Comparison of ENCODE assay signal across 14 cellular contexts in the genomic region with DNA sequence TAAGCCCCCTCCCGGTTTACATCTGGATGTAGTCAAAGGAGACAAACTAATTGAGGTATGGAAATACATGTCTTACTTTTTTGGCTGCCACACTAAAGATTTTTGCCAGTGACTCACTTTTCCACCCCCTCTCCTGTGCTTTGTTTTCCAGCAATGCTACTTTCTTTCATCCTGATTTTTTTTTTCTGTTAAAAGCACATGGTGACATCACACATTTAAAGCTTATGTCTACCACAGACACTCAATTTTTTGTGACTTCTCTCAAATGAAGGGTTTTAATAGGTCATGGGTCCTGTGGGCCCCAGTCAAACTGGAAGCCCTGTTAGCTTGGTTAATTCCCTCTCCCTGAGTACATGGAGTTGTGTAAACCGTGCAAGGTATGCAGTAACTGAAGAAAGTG. TPM values are rescaled to one million over a fixed set of nuclear protein-coding genes. Genes with fewer than 3 reads are reported as not detected.
DNase-seq lines count a peak whose midpoint lies in the region; ATAC-seq and TF ChIP-seq lines count a peak whose summit lies in the region.
"Had no signal": no experiment of that assay in that cellular context is flagged by ENCODE, and none has a peak within 500 bp of the region (broad histone marks: within the 10 kb centered on the region; RNA-seq: fewer than 3 reads in every experiment).

No MANE protein-coding gene starts in this region.

- H3K27me3 ChIP-seq in fibroblast of lung (ENCODE audit: control insufficient read depth, insufficient read depth, low read length) (no peaks in the 10 kb centered on the region), smooth muscle cell (ENCODE audit: low read depth) (no peaks in the 10 kb centered on the region)
- H3K27me3 ChIP-seq: dorsolateral prefrontal cortex, pancreas, Peyer's patch had no signal

- CTCF ChIA-PET in activated naive CD4-positive, alpha-beta T cell treated with anti-CD3 and anti-CD28 coated beads, Interleukin-2, amount 10 ng/mL, durations not matched to agents 7 days and 5 days (lab: Charles Lee), result no interaction called here
- CTCF ChIA-PET in RWPE1 (lab: Yijun Ruan, JAX), result interaction anchor here (1.2 kb wide), 1 partner anchor 32 kb away, joined by 4 read pairs; no protein-coding TSS in a partner anchor

- peak overlapping the region; percentile 93 for H3K4me3 Mint-ChIP-seq in activated naive CD4-positive, alpha-beta T cell treated with anti-CD3 and anti-CD28 coated beads, Interleukin-2, amount 10 ng/mL, durations not matched to agents 7 days and 5 days

- peaks cover 3% of the 10 kb centered on the region for H4K20me1 ChIP-seq in fibroblast of lung (ENCODE audit: control insufficient read depth, extremely low read depth, insufficient read depth, low read length)
- peaks cover 22% of the 10 kb centered on the region for H4K20me1 ChIP-seq in smooth muscle cell (ENCODE audit: low read depth)

- H3K27ac ChIP-seq in RWPE1, result no peak overlapping the region
- H3K27ac ChIP-seq in fibroblast of lung (ENCODE audit: insufficient read depth, low read length), result peak overlapping the region; percentile 32
- H3K27ac ChIP-seq in smooth muscle cell (ENCODE audit: low read depth), result peak overlapping the region; percentile 78
- H3K27ac ChIP-seq: C4-2B, pancreas, Peyer's patch had no signal

- H3K36me3 Mint-ChIP-seq in activated naive CD4-positive, alpha-beta T cell treated with anti-CD3 and anti-CD28 coated beads, Interleukin-2, amount 10 ng/mL, durations not matched to agents 7 days and 5 days, result peaks cover 28% of the 10 kb centered on the region

- H3K9me3 Mint-ChIP-seq in activated naive CD4-positive, alpha-beta T cell treated with anti-CD3 and anti-CD28 coated beads, Interleukin-2, amount 10 ng/mL, durations not matched to agents 7 days and 5 days, result no peaks in the 10 kb centered on the region

- TF ChIP-seq CTCF in RWPE1 (conservative IDR thresholded peaks at IDR 0.05; ENCODE audit: low read depth) (no peak), fibroblast of lung (conservative IDR thresholded peaks at IDR 0.05 in 1 of 2, IDR thresholded peaks at IDR 0.05 in 1 of 2; ENCODE audit: low read depth in 1 of 2, low read length in 2 of 2) (no peak), smooth muscle cell (IDR thresholded peaks at IDR 0.05; ENCODE audit: borderline replicate concordance, insufficient read depth, poor library complexity, severe bottlenecking) (no peak)

- H3F3A ChIP-seq in smooth muscle cell (ENCODE audit: low read depth), result peaks cover 15% of the 10 kb centered on the region

- peak overlapping the region; percentile 88 for H3K4me2 ChIP-seq in fibroblast of lung (ENCODE audit: extremely low read depth, insufficient read depth, low read length)
- peak overlapping the region; percentile 94 for H3K4me2 ChIP-seq in smooth muscle cell

- H2AFZ ChIP-seq in fibroblast of lung (ENCODE audit: low read length) (no peak overlapping the region), smooth muscle cell (ENCODE audit: low read depth) (no peak overlapping the region)

- no peaks in the 10 kb centered on the region for H3K36me3 ChIP-seq in fibroblast of lung (ENCODE audit: control insufficient read depth, insufficient read depth, low read length)
- peaks cover 8% of the 10 kb centered on the region for H3K36me3 ChIP-seq in smooth muscle cell (ENCODE audit: low read depth)

- H3K79me2 ChIP-seq in fibroblast of lung (ENCODE audit: control insufficient read depth, insufficient read depth, low read length) (peaks cover 58% of the 10 kb centered on the region), smooth muscle cell (ENCODE audit: low read depth) (peaks cover 71% of the 10 kb centered on the region)

- H3K27me3 Mint-ChIP-seq in activated naive CD4-positive, alpha-beta T cell treated with anti-CD3 and anti-CD28 coated beads, Interleukin-2, amount 10 ng/mL, durations not matched to agents 7 days and 5 days, result no peaks in the 10 kb centered on the region

- ATAC-seq in HG03571 (IDR thresholded peaks at IDR 0.05; ENCODE audit: unreplicated experiment), result no peak
- ATAC-seq: pancreas had no signal

- 65% methylated on average over 2 of the region's 2 CpGs for WGBS in smooth muscle cell (ENCODE audit: low lambda C conversion rate)

- no peak overlapping the region for H3K27ac Mint-ChIP-seq in activated naive CD4-positive, alpha-beta T cell treated with anti-CD3 and anti-CD28 coated beads, Interleukin-2, amount 10 ng/mL, durations not matched to agents 7 days and 5 days

- H3K9ac ChIP-seq in fibroblast of lung (ENCODE audit: insufficient read depth, low read length) (no peak overlapping the region), smooth muscle cell (ENCODE audit: low read depth) (peak overlapping the region; percentile 46)

- POLR2A ChIA-PET in RWPE1 (lab: Yijun Ruan, JAX; ENCODE audit: low non-redundant PET), result no interaction called here

- peak overlapping the region in 2 of 4 experiments; percentile 4 to 90 for H3K4me3 ChIP-seq in fibroblast of lung (replicated peaks in 1 of 4; ENCODE audit: control extremely low read depth in 1 of 4, insufficient read depth in 1 of 4, low read depth in 3 of 4, low read length in 4 of 4)
- H3K4me3 ChIP-seq in smooth muscle cell, result no peak overlapping the region
- H3K4me3 ChIP-seq: pancreas, Peyer's patch had no signal

- DNase-seq in activated naive CD4-positive, alpha-beta T cell treated with anti-CD3 and anti-CD28 coated beads, Interleukin-2, amount 10 ng/mL, durations not matched to agents 7 days and 5 days, result no peak
- no peak for DNase-seq in activated naive CD4-positive, alpha-beta T cell (lab: John Stamatoyannopoulos, UW)
- DNase-seq in RWPE1 (ENCODE audit: low spot score) (peak; percentile 36), fibroblast of lung (ENCODE audit: low read depth in 2 of 2) (peak in 1 of 2 donors; percentile 85), smooth muscle cell (lab: John Stamatoyannopoulos, UW; ENCODE audit: unreplicated experiment) (no peak), NCI-H1930 (lab: John Stamatoyannopoulos, UW) (no peak), NCI-H2227 treated with DMSO at 0.1 percent for 48 hours (lab: John Stamatoyannopoulos, UW) (no peak)
- DNase-seq: activated CD8-positive, alpha-beta memory T cell treated with anti-CD3 and anti-CD28 coated beads for 24 hours; dorsolateral prefrontal cortex; NCI-H146; pancreas; Peyer's patch had no signal

- no peaks in the 10 kb centered on the region for H3K9me3 ChIP-seq in fibroblast of lung (ENCODE audit: control insufficient read depth, insufficient read depth, low read depth, low read length)
- H3K9me3 ChIP-seq in smooth muscle cell (replicated peaks; ENCODE audit: low read depth), result no peaks in the 10 kb centered on the region
- H3K9me3 ChIP-seq: pancreas, Peyer's patch had no signal

- H3K4me1 ChIP-seq in fibroblast of lung (ENCODE audit: control insufficient read depth, extremely low read depth, insufficient read depth, low read length), result peaks cover 8% of the 10 kb centered on the region
- H3K4me1 ChIP-seq in smooth muscle cell (ENCODE audit: low read depth), result peaks cover 17% of the 10 kb centered on the region

- peaks cover 37% of the 10 kb centered on the region for H3K4me1 Mint-ChIP-seq in activated naive CD4-positive, alpha-beta T cell treated with anti-CD3 and anti-CD28 coated beads, Interleukin-2, amount 10 ng/mL, durations not matched to agents 7 days and 5 days

RNA-seq across cellular contexts. Expression of a gene that starts 2.2 kb away (rescaled TPM):
- total RNA-seq in fibroblast of lung, result 48.9 and 50.6 TPM in 2 replicates
- 42.2 and 49.8 TPM in 2 replicates for polyA plus RNA-seq in fibroblast of lung
- polyA plus RNA-seq in fibroblast of lung (2012), result 32.2 and 43.3 TPM in 2 replicates
- polyA minus RNA-seq in fibroblast of lung (ENCODE audit: low replicate concordance), result 32.5 and 74.8 TPM in 2 replicates
- 35.4 and 36.4 TPM in 2 replicates for total RNA-seq in smooth muscle cell
- polyA plus RNA-seq in smooth muscle cell, result 10.6 and 14.4 TPM in 2 replicates

RNA-seq across cellular contexts. Expression of a gene that starts 39.6 kb away (rescaled TPM):
- 12.3 and 43.6 TPM in 2 replicates for total RNA-seq in fibroblast of lung
- 4.0 and 6.0 TPM in 2 replicates for polyA plus RNA-seq in fibroblast of lung
- polyA plus RNA-seq in fibroblast of lung (2012), result 4.1 and 6.1 TPM in 2 replicates
- 5.5 and 22.1 TPM in 2 replicates for polyA minus RNA-seq in fibroblast of lung (ENCODE audit: low replicate concordance)
- total RNA-seq in smooth muscle cell, result 1.6 and 3.2 TPM in 2 replicates
- polyA plus RNA-seq in smooth muscle cell, result 4.2 and 4.6 TPM in 2 replicates

RNA-seq across cellular contexts. Expression of a gene that starts 59.7 kb away (rescaled TPM):
- total RNA-seq in fibroblast of lung (60.8 and 62.1 TPM in 2 replicates), smooth muscle cell (49.6 and 50.7 TPM in 2 replicates)
- polyA plus RNA-seq in fibroblast of lung (36.0 and 76.7 TPM in 2 replicates), smooth muscle cell (20.6 and 22.0 TPM in 2 replicates)
- polyA plus RNA-seq in fibroblast of lung (2012), result 28.5 and 56.0 TPM in 2 replicates
- polyA minus RNA-seq in fibroblast of lung (ENCODE audit: low replicate concordance), result 8.1 and 24.2 TPM in 2 replicates
